ENCODE assay signal across 8 cellular contexts in genomic region chr3:99817047-99817436, GRCh38. TPM values are rescaled to one million over a fixed set of nuclear protein-coding genes. Genes with fewer than 3 reads are reported as not detected.
DNase-seq lines count a peak whose midpoint lies in the region; ATAC-seq, FAIRE-seq and TF ChIP-seq lines count a peak whose summit lies in the region.

No MANE protein-coding gene starts in this region.

- H3F3A ChIP-seq in Loucy (ENCODE audit: low read depth): no peaks in the 10 kb centered on the region

- H3K4me1 ChIP-seq in Loucy (ENCODE audit: insufficient read depth, low read length, poor library complexity, severe bottlenecking) (peaks cover 19% of the 10 kb centered on the region), K562 (replicated peaks in 1 of 2; ENCODE audit: control insufficient read depth in 2 of 2, insufficient read depth in 2 of 2, low read length in 2 of 2) (peaks cover 5 to 7% of the 10 kb centered on the region in 2 experiments; a peak in 4 of 5 replicates), thoracic aorta (ENCODE audit: control insufficient read depth in 1 of 2, low read depth in 2 of 2) (peaks cover 15 to 31% of the 10 kb centered on the region in 2 donors)

- H3K9me1 ChIP-seq in K562 (ENCODE audit: control insufficient read depth, insufficient read depth, low read length): no peaks in the 10 kb centered on the region

- no peaks in the 10 kb centered on the region for H3K36me3 ChIP-seq in Loucy (ENCODE audit: insufficient read depth, low read length)
- peaks cover 9% of the 10 kb centered on the region; the same call in 1 of the 3 replicates for H3K36me3 ChIP-seq in K562 (ENCODE audit: control insufficient read depth, insufficient read depth, low read length)
- H3K36me3 ChIP-seq in thoracic aorta: no peaks in the 10 kb centered on the region

- H3K79me2 ChIP-seq in Loucy (ENCODE audit: insufficient read depth, low read length) (peaks cover 8% of the 10 kb centered on the region; the same call in 1 of the 2 replicates), K562 (ENCODE audit: control insufficient read depth, insufficient read depth, low read length) (peaks cover 47% of the 10 kb centered on the region)

- intact Hi-C loops in K562 (cut with micrococcal nuclease): no loop called here

- H3K9me3 ChIP-seq in Loucy (ENCODE audit: insufficient read depth, low read depth, low read length) (no peaks in the 10 kb centered on the region), K562 (replicated peaks; ENCODE audit: control insufficient read depth, insufficient read depth, low read depth, low read length) (no peaks in the 10 kb centered on the region; the same call in 1 of the 2 replicates), thoracic aorta (no peaks in the 10 kb centered on the region)

- ATAC-seq in K562 (peak; percentile 42), left lobe of liver (peak; percentile 9), thoracic aorta (ENCODE audit: insufficient number of reproducible peaks, low FRiP score, low read depth) (no peak), HG03457 (IDR thresholded peaks at IDR 0.05; ENCODE audit: unreplicated experiment) (no peak), HG03196 (IDR thresholded peaks at IDR 0.05; ENCODE audit: unreplicated experiment) (no peak)

- H3K27me3 ChIP-seq in Loucy (ENCODE audit: insufficient read depth, low read length, poor library complexity, severe bottlenecking) (no peaks in the 10 kb centered on the region), K562 (ENCODE audit: control insufficient read depth in 2 of 2, insufficient read depth in 2 of 2, low read length in 2 of 2) (no peaks in the 10 kb centered on the region), thoracic aorta (replicated peaks; ENCODE audit: insufficient read depth) (no peaks in the 10 kb centered on the region)

- H2AFZ ChIP-seq in Loucy (ENCODE audit: low read length) (peak overlapping the region; percentile 99), K562 (ENCODE audit: low read depth, low read length) (peak overlapping the region; percentile 97)

- POLR2A ChIA-PET in K562 (lab: Yijun Ruan, JAX): interaction anchor here (0.7 to 1.7 kb wide), 3 partner anchors 28 to 241 kb away, joined by 3 read pairs; no protein-coding TSS in a partner anchor
- POLR2A ChIA-PET in GM10248 (lab: Yijun Ruan, JAX): no interaction called here

- in situ Hi-C loops in K562 (cut with MboI): no loop called here

- H3K4me2 ChIP-seq in Loucy (ENCODE audit: low read depth, low read length, poor library complexity, severe bottlenecking): peak overlapping the region; percentile 76
- peak overlapping the region; percentile 91 for H3K4me2 ChIP-seq in K562 (ENCODE audit: insufficient read depth, low read length)

- DNase-seq in DMS 273 treated with DMSO at 0.1 percent for 48 hours (lab: John Stamatoyannopoulos, UW): peak; percentile 48
- DNase-seq in K562 (ENCODE audit: extremely low read depth in 1 of 4, low spot score in 3 of 4): peak; percentile 18 to 32 (median 26)
- DNase-seq in left lobe of liver (ENCODE audit: low spot score): no peak
- no peak for DNase-seq in thoracic aorta (ENCODE audit: low spot score)
- no peak for DNase-seq in GM10248 (ENCODE audit: extremely low spot score)

- CTCF ChIA-PET in K562 (lab: Yijun Ruan, JAX; ENCODE audit: low intra/inter-chr PET ratio): no interaction called here
- CTCF ChIA-PET in GM10248 (lab: Yijun Ruan, JAX): interaction anchor here (1.0 to 1.8 kb wide), 4 partner anchors 9 to 437 kb away, joined by 3 to 5 read pairs (median 4); no protein-coding TSS in a partner anchor

- BruUV-seq in K562 (replicated peaks; lab: Mats Ljungman, UMichigan): TSS peak; percentile 88

- H3K4me3 ChIP-seq in Loucy (ENCODE audit: low read length, poor library complexity, severe bottlenecking) (peak overlapping the region; percentile 88), K562 (peak overlapping the region; percentile 81), thoracic aorta (peak overlapping the region; percentile 81)

- FAIRE-seq in K562 (lab: Jason Lieb, UNC): no peak

- no peak for TF ChIP-seq EP300 in K562 (IDR thresholded peaks at IDR 0.05; ENCODE audit: low read length)

- H3K27ac ChIP-seq in K562 (ENCODE audit: extremely low read depth, low read depth, low read length) (peak overlapping the region; percentile 96), thoracic aorta (peak overlapping the region; percentile 81 to 85)

- H3K9ac ChIP-seq in Loucy (ENCODE audit: low read depth, low read length, poor library complexity, severe bottlenecking) (peak overlapping the region; percentile 80), K562 (ENCODE audit: insufficient read depth in 1 of 2, low read depth in 2 of 2, low read length in 2 of 2) (peak overlapping the region; percentile 90 to 98; a peak in 3 of 4 replicates)

- TF ChIP-seq RAD21 in K562 (CRISPR knock-in tag; conservative IDR thresholded peaks at IDR 0.05 in 1 of 2, IDR thresholded peaks at IDR 0.05 in 1 of 2): no peak

- TF ChIP-seq POLR2A in K562 (conservative IDR thresholded peaks at IDR 0.05): no peak

- TF ChIP-seq CTCF in Loucy (conservative IDR thresholded peaks at IDR 0.05; ENCODE audit: low read length) (no peak), K562 (IDR thresholded peaks at IDR 0.05 in 2 of 3, conservative IDR thresholded peaks at IDR 0.05 in 1 of 3; ENCODE audit: insufficient read depth in 2 of 3, low read depth in 1 of 3, low read length in 3 of 3) (no peak), thoracic aorta (IDR thresholded peaks at IDR 0.05) (no peak), GM10248 (IDR thresholded peaks at IDR 0.05; ENCODE audit: control extremely low read depth, extremely low read depth, low read depth, missing control alignments) (no peak)

- under 1% methylated on average over 14 of the region's 15 CpGs for WGBS in K562 (ENCODE audit: insufficient coverage, low coverage, missing lambda C conversion rate)

- H3K9me2 ChIP-seq in Loucy (replicated peaks; ENCODE audit: low read depth, low read length): no peaks in the 10 kb centered on the region

- H4K20me1 ChIP-seq in Loucy (ENCODE audit: insufficient read depth, low read length, poor library complexity, severe bottlenecking): no peaks in the 10 kb centered on the region
- H4K20me1 ChIP-seq in K562 (replicated peaks; ENCODE audit: control insufficient read depth, insufficient read depth, low read length): no peaks in the 10 kb centered on the region

TF ChIP-seq in K562, 482 proteins besides CTCF, POLR2A, EP300 and RAD21 (continues in another document):
- TF ChIP-seq CHD4 (IDR thresholded peaks at IDR 0.05; ENCODE audit: insufficient read depth, insufficient replicate concordance, low read depth, low read length, poor library complexity, severe bottlenecking) (no peak), CBX2 (IDR thresholded peaks at IDR 0.05; ENCODE audit: insufficient read depth, low read length, poor library complexity, severe bottlenecking) (no peak), GTF2E2 (tag; IDR thresholded peaks at IDR 0.05) (no peak), U2AF2 (optimal IDR thresholded peaks at IDR 0.05; ENCODE audit: low read depth, low read length) (no peak), ZNF766 (CRISPR knock-in tag; conservative IDR thresholded peaks at IDR 0.05) (no peak)
- TF ChIP-seq, protein P1, sequence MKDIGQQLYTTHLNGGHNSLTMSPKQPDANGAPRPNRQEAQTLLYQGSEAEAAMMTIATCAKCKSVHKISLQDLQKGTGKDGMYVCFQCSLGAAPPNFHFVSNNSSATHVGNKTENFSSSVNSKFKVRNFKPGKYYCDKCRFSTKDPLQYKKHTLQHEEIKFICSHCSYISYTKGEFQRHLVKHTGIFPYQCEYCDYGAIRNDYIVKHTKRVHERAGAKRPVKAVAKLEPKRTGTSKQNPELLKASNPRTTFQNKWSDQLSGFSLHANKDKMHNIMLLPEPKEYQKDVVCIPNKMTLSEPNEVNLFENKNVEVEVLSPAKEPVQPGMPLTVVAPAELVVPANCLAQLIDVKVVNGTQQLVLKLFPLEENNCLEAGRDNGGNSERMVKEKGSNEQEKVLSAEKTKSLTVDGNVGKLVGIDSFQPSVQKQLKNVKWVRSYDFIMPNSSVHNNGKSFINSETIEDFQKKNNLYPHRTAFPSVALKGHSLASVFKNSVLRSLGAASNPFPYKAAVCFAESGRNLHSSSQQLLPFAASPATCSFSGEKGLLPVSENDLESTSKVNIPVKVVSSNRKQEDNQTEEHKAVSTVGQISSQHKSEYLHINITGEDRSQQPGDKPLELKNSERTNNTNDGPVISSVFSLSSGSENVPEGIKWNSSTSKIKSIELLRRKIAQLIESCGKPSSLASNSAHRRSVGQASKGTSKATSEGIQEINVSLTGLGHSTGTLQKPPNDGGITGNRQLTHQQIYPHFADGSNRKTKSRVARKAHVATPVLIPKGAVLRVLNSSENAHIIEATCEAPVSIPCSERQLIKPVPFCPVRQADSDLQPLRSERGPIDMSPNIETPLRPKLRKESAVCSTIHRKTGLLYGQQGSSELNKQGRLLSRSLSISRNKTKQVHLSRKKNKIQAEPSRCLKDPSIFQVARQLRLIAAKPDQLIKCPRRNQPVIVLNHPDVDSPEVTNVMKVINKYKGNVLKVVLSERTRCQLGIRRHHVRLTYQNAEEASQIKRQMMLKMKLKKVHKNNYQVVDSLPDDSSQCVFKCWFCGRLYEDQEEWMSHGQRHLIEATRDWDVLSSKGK (CRISPR knock-in tag; IDR thresholded peaks at IDR 0.05): no peak

RNA-seq across cellular contexts. Expression of gene CMSS1, which starts 0.6 kb away (rescaled TPM):
- total RNA-seq in K562 (2011; cell fraction: chromatin; rRNA removed; ENCODE audit: low replicate concordance): 6.1 and 22.5 TPM in 2 replicates
- 5.5 and 6.3 TPM in 2 replicates for total RNA-seq in K562 (2011; cell fraction: nucleolus; rRNA removed)
- total RNA-seq in K562 (2011; cell fraction: nucleoplasm; rRNA removed): 17.7 and 42.3 TPM in 2 replicates
- total RNA-seq in K562 (2014; rRNA removed): 39.6 and 46.9 TPM in 2 replicates
- 85.3 and 86.3 TPM in 2 replicates for total RNA-seq in K562 (2014; rRNA removed; fragmentation: Illumina TruSeq; extraction: Trizol)
- 55.2 and 62.4 TPM in 2 replicates for total RNA-seq in K562 (2015; rRNA removed; fragmentation: Illumina TruSeq; extraction: Trizol)
- 75.7 and 78.7 TPM in 2 replicates for total RNA-seq in K562 (2021)
- 40.2 and 56.1 TPM in 2 replicates for polyA plus RNA-seq in K562 (2011; rRNA removed)
- 9.6 and 11.7 TPM in 2 replicates for polyA plus RNA-seq in K562 (2011; cell fraction: cytosol; rRNA removed)
- 9.8 and 11.2 TPM in 2 replicates for polyA plus RNA-seq in K562 (2011; cell fraction: nucleus; rRNA removed)
- polyA plus RNA-seq in K562 (2012): 52.3 and 62.0 TPM in 2 replicates
- polyA plus RNA-seq in K562 (2014; fragmentation: Illumina TruSeq; extraction: Trizol): 58.4 and 72.3 TPM in 2 replicates
- 100 to 1,000 TPM in 1 of 2 experiments, 10 to 100 TPM in 1; 73.0 to 109 TPM for polyA plus RNA-seq in K562 (2014; fragmentation: Nextera tagmentation; extraction: Ambion mirVana)
- 50.6 and 63.8 TPM in 2 replicates for polyA plus RNA-seq in K562 (2014; rRNA removed)
- polyA minus RNA-seq in K562 (2011; rRNA and poly(A)+ RNA removed): 21.4 and 25.6 TPM in 2 replicates
- polyA minus RNA-seq in K562 (2011; cell fraction: cytosol; rRNA and poly(A)+ RNA removed): 23.0 and 36.2 TPM in 2 replicates
- 11.2 and 12.4 TPM in 2 replicates for polyA minus RNA-seq in K562 (2011; cell fraction: nucleus; rRNA and poly(A)+ RNA removed)
- total RNA-seq in left lobe of liver: 9.7 TPM
- total RNA-seq in thoracic aorta: 10 to 100 TPM; 18.1 to 22.7 TPM

Comparison
In these comparisons a context has a peak if more than half of its experiments do, and no peak if none do; other contexts are left out.
1. DNase-seq: peak in DMS 273 treated with DMSO at 0.1 percent for 48 hours (single experiment) and K562 (4 of 4); none in left lobe of liver (single experiment), thoracic aorta (single experiment) and GM10248 (single experiment).
2. ATAC-seq: peak in K562 (single experiment) and left lobe of liver (single experiment); none in thoracic aorta (single experiment), HG03457 (single experiment) and HG03196 (single experiment).
3. Peak in every context shown above with its lines, with median percentiles within 50 percentile points of each other: H3K4me3 ChIP-seq.